Comparison of ENCODE assay signal across 1 cellular context in the genomic region with DNA sequence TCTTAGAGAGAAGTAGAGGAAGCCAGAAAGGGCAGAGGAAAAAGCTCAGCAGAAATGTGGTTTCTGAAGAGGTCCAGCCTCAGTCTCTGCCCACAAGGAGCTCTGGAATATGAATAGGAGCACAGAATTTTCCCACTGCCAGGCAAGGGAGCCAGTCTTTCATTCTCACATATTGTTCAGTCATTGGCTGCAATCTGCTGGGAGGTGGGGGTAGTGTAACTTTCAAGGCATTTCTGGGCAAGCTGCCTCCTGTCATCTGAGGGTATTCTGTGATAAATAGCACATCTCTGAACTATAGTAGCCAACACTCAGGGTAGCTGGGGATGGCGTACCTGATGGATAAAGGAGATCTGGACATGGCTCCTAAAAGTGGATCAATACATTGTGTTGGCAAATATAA.
TF ChIP-seq lines count a peak whose summit lies in the region.

No MANE protein-coding gene starts in this region.

TF ChIP-seq in GM23338, 12 proteins besides CTCF, POLR2A, EP300 and RAD21 (continued from another document):
- no peak for TF ChIP-seq CREB1 (CRISPR knock-in tag; IDR thresholded peaks at IDR 0.05; ENCODE audit: low read depth)
- no peak for TF ChIP-seq POLR2AphosphoS5 (IDR thresholded peaks at IDR 0.05; ENCODE audit: low read depth)
